ENCODE assay signal across 29 cellular contexts in the genomic region with DNA sequence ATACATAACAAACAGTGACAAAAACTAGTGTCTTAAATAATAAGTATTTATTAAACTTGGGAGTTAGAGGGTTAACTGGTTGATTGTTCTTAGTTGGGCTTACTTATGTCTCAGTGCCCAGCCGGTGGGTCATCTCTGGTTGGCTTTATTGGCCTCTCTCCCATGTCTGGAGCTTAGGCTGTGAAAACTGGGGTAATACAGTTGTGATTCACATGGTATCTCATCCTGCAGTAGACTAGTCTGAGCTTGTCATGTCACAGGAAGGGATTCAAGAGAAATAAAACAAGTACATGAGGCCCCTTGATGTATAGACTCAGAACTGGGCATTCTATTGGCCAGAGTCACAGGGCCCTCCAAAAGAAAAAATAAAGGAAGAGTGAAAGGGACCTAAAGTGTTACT.
"Had no signal": no experiment of that assay in that cellular context is flagged by ENCODE, and none has a peak within 500 bp of the region (broad histone marks: within the 10 kb centered on the region; RNA-seq: fewer than 3 reads in every experiment).

No MANE protein-coding gene starts in this region.

- H3K27ac Mint-ChIP-seq: mesothelial cell of epicardium; natural killer cell treated with Interleukin-12 subunit alpha and Interleukin-12 subunit beta and Interleukin-15 and Interleukin-18, amount 100 ng/mL, for 72 hours; progenitor cell of endocrine pancreas; stimulated activated naive B cell treated with anti-CD40 and anti-IgM and Interleukin-4, amounts not matched to agents 10 μg/mL and 1 μg/mL and 100 μg/mL, for 72 hours; stimulated activated naive CD8-positive, alpha-beta T cell treated with anti-CD3 and anti-CD28 coated beads, Interleukin-15, Interleukin-2, amounts not matched to agents 100 ng/mL and 50 ng/mL, for 24 hours had no signal

- H3K27me3 Mint-ChIP-seq: naive B cell; natural killer cell treated with Interleukin-12 subunit alpha and Interleukin-12 subunit beta and Interleukin-15 and Interleukin-18, amount 100 ng/mL, for 72 hours; progenitor cell of endocrine pancreas; stimulated activated naive B cell treated with anti-CD40 and anti-IgM and Interleukin-4, amounts not matched to agents 10 μg/mL and 1 μg/mL and 100 μg/mL, for 72 hours; stimulated activated naive CD8-positive, alpha-beta T cell treated with anti-CD3 and anti-CD28 coated beads, Interleukin-15, Interleukin-2, amounts not matched to agents 100 ng/mL and 50 ng/mL, for 24 hours had no signal

- H3K9me3 ChIP-seq: gastrocnemius medialis, heart left ventricle, mucosa of descending colon, neutrophil, right lobe of liver, thoracic aorta, tibial nerve, upper lobe of left lung had no signal

- DNase-seq: dermis blood vessel endothelial cell; effector memory CD4-positive, alpha-beta T cell; gastrocnemius medialis; heart left ventricle; kidney; mesenchymal stem cell; mucosa of descending colon; naive B cell; right lobe of liver; small intestine; stimulated activated CD4-positive, alpha-beta T cell treated with anti-CD3 and anti-CD28 coated beads, Interleukin-15, amount 100 ng/mL, for 24 hours; stimulated activated CD4-positive, alpha-beta T cell treated with anti-CD3 and anti-CD28 coated beads, Interleukin-2, amount 100 ng/mL, for 48 hours; stimulated activated naive B cell treated with anti-CD40 and anti-IgM and Interleukin-4, amounts not matched to agents 10 μg/mL and 1 μg/mL and 100 μg/mL, for 72 hours; upper lobe of left lung had no signal

- ATAC-seq: gastrocnemius medialis; heart left ventricle; left lobe of liver; mucosa of descending colon; natural killer cell treated with Interleukin-12 subunit alpha and Interleukin-12 subunit beta and Interleukin-15 and Interleukin-18, amount 100 ng/mL, for 72 hours; right lobe of liver; stimulated activated naive B cell treated with anti-CD40 and anti-IgM and Interleukin-4, amounts not matched to agents 10 μg/mL and 1 μg/mL and 100 μg/mL, for 72 hours had no signal

- H3K4me1 Mint-ChIP-seq: mesothelial cell of epicardium; naive B cell; neural crest cell; stimulated activated naive B cell treated with anti-CD40 and anti-IgM and Interleukin-4, amounts not matched to agents 10 μg/mL and 1 μg/mL and 100 μg/mL, for 72 hours had no signal

- FAIRE-seq: endothelial cell of umbilical vein, kidney, urothelium cell line had no signal

- H3K9me3 Mint-ChIP-seq: mesothelial cell of epicardium, neural crest cell had no signal

- H3K36me3 ChIP-seq: gastrocnemius medialis, heart left ventricle, neutrophil, right lobe of liver, thoracic aorta, tibial nerve, upper lobe of left lung had no signal

- H3K27ac ChIP-seq: coronary artery, gastrocnemius medialis, heart left ventricle, hepatocyte, neutrophil, parathyroid adenoma, right lobe of liver, thoracic aorta, tibial nerve, upper lobe of left lung had no signal

- H3K36me3 Mint-ChIP-seq: mesothelial cell of epicardium; naive B cell; stimulated activated naive B cell treated with anti-CD40 and anti-IgM and Interleukin-4, amounts not matched to agents 10 μg/mL and 1 μg/mL and 100 μg/mL, for 72 hours had no signal

- H3K27me3 ChIP-seq: gastrocnemius medialis, heart left ventricle, hepatocyte, neutrophil, right lobe of liver, tibial nerve, upper lobe of left lung had no signal

- H3K4me1 ChIP-seq: gastrocnemius medialis, heart left ventricle, parathyroid adenoma, right lobe of liver, tibial nerve, upper lobe of left lung had no signal

- H3K4me3 Mint-ChIP-seq: mesothelial cell of epicardium; naive B cell; natural killer cell treated with Interleukin-12 subunit alpha and Interleukin-12 subunit beta and Interleukin-15 and Interleukin-18, amount 100 ng/mL, for 72 hours; neural crest cell; stimulated activated naive B cell treated with anti-CD40 and anti-IgM and Interleukin-4, amounts not matched to agents 10 μg/mL and 1 μg/mL and 100 μg/mL, for 72 hours; stimulated activated naive CD8-positive, alpha-beta T cell treated with anti-CD3 and anti-CD28 coated beads, Interleukin-15, Interleukin-2, amounts not matched to agents 100 ng/mL and 50 ng/mL, for 24 hours had no signal

- H3K4me3 ChIP-seq: coronary artery, gastrocnemius medialis, heart left ventricle, hepatocyte, lung, mucosa of descending colon, right lobe of liver, thoracic aorta, tibial nerve, upper lobe of left lung had no signal
